Comparison of ENCODE assay signal across 19 cellular contexts in the genomic region with DNA sequence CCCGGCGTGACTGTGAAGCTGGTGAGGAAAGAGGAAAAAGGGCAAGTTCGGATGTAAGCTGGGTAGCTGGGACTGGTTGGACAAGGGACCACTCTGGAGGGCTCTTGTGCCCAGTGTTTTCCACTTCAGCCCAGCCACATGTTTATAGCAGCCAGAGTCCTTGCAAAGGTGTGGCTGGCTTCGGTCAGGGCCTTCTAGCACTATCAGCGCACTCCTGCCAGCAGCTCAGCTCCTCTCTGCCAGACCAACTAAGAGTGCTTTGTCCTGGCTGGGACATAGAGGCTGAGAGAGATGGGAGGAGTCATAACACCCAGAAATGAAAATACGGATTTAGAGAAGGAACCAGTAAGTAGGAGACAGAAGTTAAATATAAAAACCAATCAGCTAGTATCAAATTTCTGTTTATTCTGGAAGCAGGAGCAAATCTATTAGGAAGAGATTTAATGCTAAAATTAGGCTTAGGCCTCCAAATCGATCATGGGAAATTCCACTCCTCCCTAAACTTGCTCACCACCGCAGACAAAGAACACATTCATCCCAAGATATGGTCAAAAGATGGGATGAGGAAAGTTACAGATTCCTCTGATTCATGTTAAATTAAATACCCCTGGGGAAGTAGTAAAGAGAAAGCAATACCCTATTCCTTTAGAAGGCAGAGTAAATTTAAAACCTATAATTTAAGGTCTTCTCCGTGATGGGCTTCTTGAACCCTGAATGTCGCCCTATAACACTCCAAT.
DNase-seq lines count a peak whose midpoint lies in the region; ATAC-seq and TF ChIP-seq lines count a peak whose summit lies in the region.
"Had no signal": no experiment of that assay in that cellular context is flagged by ENCODE, and none has a peak within 500 bp of the region (broad histone marks: within the 10 kb centered on the region; RNA-seq: fewer than 3 reads in every experiment).

No MANE protein-coding gene starts in this region.

- H3K9me3 Mint-ChIP-seq in activated naive CD4-positive, alpha-beta T cell treated with anti-CD3 and anti-CD28 coated beads, Interleukin-2, amount 50 U/mL, for 24 hours: no peaks in the 10 kb centered on the region
- H3K9me3 Mint-ChIP-seq: activated naive CD4-positive, alpha-beta T cell treated with anti-CD3 and anti-CD28 coated beads, Interleukin-2, amount 50 U/mL, for 72 hours; CD8-positive, alpha-beta memory T cell had no signal

- H3K4me3 Mint-ChIP-seq in activated naive CD4-positive, alpha-beta T cell treated with anti-CD3 and anti-CD28 coated beads, Interleukin-2, amount 50 U/mL, for 24 hours: no peak overlapping the region
- H3K4me3 Mint-ChIP-seq: B cell; CD8-positive, alpha-beta memory T cell; GM23338 had no signal

- H3K9me3 ChIP-seq in right cardiac atrium (ENCODE audit: control insufficient read depth, low read length) (no peaks in the 10 kb centered on the region), upper lobe of right lung (no peaks in the 10 kb centered on the region), suprapubic skin (no peaks in the 10 kb centered on the region)
- H3K9me3 ChIP-seq: ascending aorta had no signal

- no peak overlapping the region for H3K4me3 ChIP-seq in fibroblast of the aortic adventitia (ENCODE audit: low read depth, low read length)
- H3K4me3 ChIP-seq in right cardiac atrium (ENCODE audit: low read length): no peak overlapping the region
- H3K4me3 ChIP-seq in upper lobe of right lung: no peak overlapping the region
- no peak overlapping the region for H3K4me3 ChIP-seq in suprapubic skin
- H3K4me3 ChIP-seq: ascending aorta, GM23338, smooth muscle cell had no signal

- ATAC-seq in right cardiac atrium (peak; percentile 96 to 98), upper lobe of right lung (peak; percentile 90)
- ATAC-seq: activated naive CD4-positive, alpha-beta T cell treated with anti-CD3 and anti-CD28 coated beads, Interleukin-2, amount 50 U/mL, for 72 hours; GM23338 had no signal

- H3K36me3 ChIP-seq in upper lobe of right lung (no peaks in the 10 kb centered on the region), suprapubic skin (no peaks in the 10 kb centered on the region)
- H3K36me3 ChIP-seq: ascending aorta had no signal

- H3K27me3 ChIP-seq in right cardiac atrium (ENCODE audit: control insufficient read depth, insufficient read depth) (no peaks in the 10 kb centered on the region), upper lobe of right lung (no peaks in the 10 kb centered on the region), suprapubic skin (no peaks in the 10 kb centered on the region)
- H3K27me3 ChIP-seq: ascending aorta had no signal

- peaks cover 8% of the 10 kb centered on the region for H3K4me1 ChIP-seq in right cardiac atrium (ENCODE audit: control insufficient read depth, insufficient read depth, low read length)
- no peaks in the 10 kb centered on the region for H3K4me1 ChIP-seq in upper lobe of right lung
- H3K4me1 ChIP-seq in suprapubic skin: peaks cover 18% of the 10 kb centered on the region

- peak overlapping the region; percentile 47 for H3K27ac Mint-ChIP-seq in activated naive CD4-positive, alpha-beta T cell treated with anti-CD3 and anti-CD28 coated beads, Interleukin-2, amount 50 U/mL, for 24 hours
- H3K27ac Mint-ChIP-seq: activated naive CD4-positive, alpha-beta T cell treated with anti-CD3 and anti-CD28 coated beads, Interleukin-2, amount 50 U/mL, for 72 hours; B cell; GM23338 had no signal

- no peak for TF ChIP-seq CTCF in fibroblast of the aortic adventitia (IDR thresholded peaks at IDR 0.05; ENCODE audit: insufficient read depth, low read length)
- TF ChIP-seq CTCF in upper lobe of right lung (IDR thresholded peaks at IDR 0.05): no peak
- TF ChIP-seq CTCF in suprapubic skin (IDR thresholded peaks at IDR 0.05): no peak

- peaks cover 3% of the 10 kb centered on the region for H3K36me3 Mint-ChIP-seq in activated naive CD4-positive, alpha-beta T cell treated with anti-CD3 and anti-CD28 coated beads, Interleukin-2, amount 50 U/mL, for 24 hours

- 60% methylated on average over 10 of the region's 10 CpGs for WGBS in right cardiac atrium
- 69% methylated on average over 10 of the region's 10 CpGs for WGBS in suprapubic skin

- H3K27ac ChIP-seq in right cardiac atrium (ENCODE audit: low read length): peak overlapping the region; percentile 67
- no peak overlapping the region for H3K27ac ChIP-seq in upper lobe of right lung
- no peak overlapping the region for H3K27ac ChIP-seq in suprapubic skin
- H3K27ac ChIP-seq: ascending aorta had no signal

- no peaks in the 10 kb centered on the region for H3K27me3 Mint-ChIP-seq in activated naive CD4-positive, alpha-beta T cell treated with anti-CD3 and anti-CD28 coated beads, Interleukin-2, amount 50 U/mL, for 24 hours
- H3K27me3 Mint-ChIP-seq: B cell; CD8-positive, alpha-beta memory T cell had no signal

- intact Hi-C loops in right cardiac atrium (cut with DNase I): no loop called here
- intact Hi-C loops in upper lobe of right lung (cut with DNase I): no loop called here

- TF ChIP-seq POLR2A in suprapubic skin (IDR thresholded peaks at IDR 0.05): no peak

- no peak for DNase-seq in activated naive CD4-positive, alpha-beta T cell treated with Interleukin-2 at 50 U/mL for 16 hours
- DNase-seq in fibroblast of the aortic adventitia (ENCODE audit: low read depth) (peak; percentile 42), right cardiac atrium (peak; percentile 73 to 86 (median 82)), upper lobe of right lung (peak; percentile 66), NCI-H128 (lab: John Stamatoyannopoulos, UW; ENCODE audit: unreplicated experiment) (no peak), suprapubic skin (ENCODE audit: low spot score in 2 of 2) (no peak)
- no peak for DNase-seq in effector CD4-positive, alpha-beta T cell
- DNase-seq: CD8-positive, alpha-beta memory T cell; cerebellar nuclear complex; DMS53; KG1; mesendoderm; T-helper 9 cell had no signal

- H3K4me1 Mint-ChIP-seq in activated naive CD4-positive, alpha-beta T cell treated with anti-CD3 and anti-CD28 coated beads, Interleukin-2, amount 50 U/mL, for 24 hours: peaks cover 8% of the 10 kb centered on the region

- no peak for TF ChIP-seq EP300 in suprapubic skin (IDR thresholded peaks at IDR 0.05)

Comparison
In these comparisons a context has a peak if more than half of its experiments do, and no peak if none do; other contexts are left out.
1. DNase-seq: peak in fibroblast of the aortic adventitia (single experiment), right cardiac atrium (3 of 3) and upper lobe of right lung (single experiment); none in activated naive CD4-positive, alpha-beta T cell treated with Interleukin-2 at 50 U/mL for 16 hours (single experiment), effector CD4-positive, alpha-beta T cell (single experiment), NCI-H128 (single experiment) and suprapubic skin (0 of 2).